Comparison of ENCODE assay signal across 16 cellular contexts in the genomic region with DNA sequence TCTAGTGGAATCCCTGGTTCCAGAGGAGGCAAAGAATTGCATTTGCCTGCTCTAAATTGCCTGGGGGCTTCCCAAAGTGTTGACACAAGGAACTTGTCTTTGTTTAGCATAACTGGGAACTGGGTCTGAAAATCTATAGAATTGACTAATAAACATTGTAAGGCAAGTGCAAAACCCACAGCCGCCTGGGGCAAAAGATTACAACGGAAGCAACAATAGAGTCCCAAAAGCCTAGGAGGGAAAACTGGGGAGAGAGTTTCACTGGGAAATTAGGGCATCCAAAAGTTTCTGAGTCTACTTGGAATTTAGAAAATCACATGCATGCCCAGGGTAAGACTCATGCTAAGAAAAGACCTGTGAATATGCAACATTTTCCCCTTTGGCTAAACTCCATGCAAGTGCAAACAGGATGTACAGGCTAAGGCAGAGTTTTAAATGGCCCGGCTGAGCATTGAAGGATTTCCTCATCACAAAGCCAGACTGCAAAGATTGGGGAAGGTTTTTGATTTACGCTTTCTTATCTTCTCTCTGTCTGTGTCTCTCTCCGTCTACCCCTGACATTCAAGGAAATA.
DNase-seq lines count a peak whose midpoint lies in the region; ATAC-seq and TF ChIP-seq lines count a peak whose summit lies in the region.
"Had no signal": no experiment of that assay in that cellular context is flagged by ENCODE, and none has a peak within 500 bp of the region (broad histone marks: within the 10 kb centered on the region; RNA-seq: fewer than 3 reads in every experiment).

No MANE protein-coding gene starts in this region.

- H3K4me3 ChIP-seq in HUES48 (ENCODE audit: low read depth, low read length) = no peak overlapping the region
- H3K4me3 ChIP-seq in epithelial cell of esophagus (ENCODE audit: low read length) = no peak overlapping the region
- H3K4me3 ChIP-seq in neural progenitor cell = no peak overlapping the region

- no peak for TF ChIP-seq CTCF in epithelial cell of esophagus (IDR thresholded peaks at IDR 0.05; ENCODE audit: insufficient read depth, low read depth, low read length, missing control alignments)
- TF ChIP-seq CTCF in neural progenitor cell (IDR thresholded peaks at IDR 0.05) = no peak

- H3K9ac ChIP-seq in HUES48 (ENCODE audit: low read depth, low read length) (no peak overlapping the region), neural progenitor cell (no peak overlapping the region)

- no peaks in the 10 kb centered on the region for H3K36me3 Mint-ChIP-seq in neural progenitor cell

- H3K4me1 ChIP-seq in HUES48 (ENCODE audit: control insufficient read depth, insufficient read depth, low read length) (peaks cover 41% of the 10 kb centered on the region), neural progenitor cell (peaks cover 32% of the 10 kb centered on the region)

- no peaks in the 10 kb centered on the region for H3K79me2 ChIP-seq in neural progenitor cell (ENCODE audit: low read depth)

- H3K4me3 Mint-ChIP-seq in neural progenitor cell = no peak overlapping the region
- H3K4me3 Mint-ChIP-seq: B cell; CD4-positive, alpha-beta T cell had no signal

- DNase-seq in OCI-M1 (lab: John Stamatoyannopoulos, UW) (peak; percentile 91), epithelial cell of esophagus (ENCODE audit: low read depth) (peak; percentile 32), neural progenitor cell (ENCODE audit: low spot score) (no peak), NCI-H2029 (lab: John Stamatoyannopoulos, UW) (no peak)
- no peak for DNase-seq in activated CD4-positive, alpha-beta T cell treated with anti-CD3 and anti-CD28 coated beads, Interleukin-2, amount 50 U/mL, for 4 hours
- DNase-seq: CD4-positive, alpha-beta T cell; DND-41; IMR-90; NCI-H1436; NCI-H2227 treated with DMSO at 0.1 percent for 48 hours; SIG-M5; SW 1271 had no signal

- H3K36me3 ChIP-seq in HUES48 (ENCODE audit: control insufficient read depth, insufficient read depth, low read length) = no peaks in the 10 kb centered on the region
- no peaks in the 10 kb centered on the region for H3K36me3 ChIP-seq in neural progenitor cell

- H4K20me1 ChIP-seq in neural progenitor cell (ENCODE audit: low read depth) = no peaks in the 10 kb centered on the region

- no peak overlapping the region for H3K27ac Mint-ChIP-seq in neural progenitor cell
- H3K27ac Mint-ChIP-seq: B cell; CD4-positive, alpha-beta T cell had no signal

- no peak overlapping the region for H3K4me2 ChIP-seq in neural progenitor cell

- H3K27me3 ChIP-seq in HUES48 (ENCODE audit: control insufficient read depth, insufficient read depth, low read length) = no peaks in the 10 kb centered on the region
- H3K27me3 ChIP-seq in neural progenitor cell = no peaks in the 10 kb centered on the region

- H3K27me3 Mint-ChIP-seq in neural progenitor cell (ENCODE audit: insufficient read depth, low read depth) = no peaks in the 10 kb centered on the region
- H3K27me3 Mint-ChIP-seq: B cell; CD4-positive, alpha-beta T cell had no signal

- H3F3A ChIP-seq in neural progenitor cell (ENCODE audit: low read depth) = peaks cover 14% of the 10 kb centered on the region

- H3K9me3 Mint-ChIP-seq in neural progenitor cell = no peaks in the 10 kb centered on the region

- H2AFZ ChIP-seq in neural progenitor cell (replicated peaks) = peak overlapping the region; percentile 73

- H3K27ac ChIP-seq in HUES48 (ENCODE audit: low read depth, low read length) = peak overlapping the region; percentile 33
- no peak overlapping the region for H3K27ac ChIP-seq in neural progenitor cell

- no peaks in the 10 kb centered on the region for H3K4me1 Mint-ChIP-seq in neural progenitor cell
- H3K4me1 Mint-ChIP-seq: B cell had no signal

- ATAC-seq in GM19324 (IDR thresholded peaks at IDR 0.05; ENCODE audit: low FRiP score, unreplicated experiment) (no peak), HG03095 (IDR thresholded peaks at IDR 0.05; ENCODE audit: unreplicated experiment) (no peak)

- H3K9me3 ChIP-seq in HUES48 (ENCODE audit: control insufficient read depth, insufficient read depth, low read length) (no peaks in the 10 kb centered on the region), neural progenitor cell (ENCODE audit: low read depth) (no peaks in the 10 kb centered on the region)

Comparison
In these comparisons a context has a peak if more than half of its experiments do, and no peak if none do; other contexts are left out.
1. DNase-seq: peak in OCI-M1 (single experiment) and epithelial cell of esophagus (single experiment); none in neural progenitor cell (single experiment), activated CD4-positive, alpha-beta T cell treated with anti-CD3 and anti-CD28 coated beads, Interleukin-2, amount 50 U/mL, for 4 hours (0 of 2) and NCI-H2029 (single experiment).